In the genomic region with DNA sequence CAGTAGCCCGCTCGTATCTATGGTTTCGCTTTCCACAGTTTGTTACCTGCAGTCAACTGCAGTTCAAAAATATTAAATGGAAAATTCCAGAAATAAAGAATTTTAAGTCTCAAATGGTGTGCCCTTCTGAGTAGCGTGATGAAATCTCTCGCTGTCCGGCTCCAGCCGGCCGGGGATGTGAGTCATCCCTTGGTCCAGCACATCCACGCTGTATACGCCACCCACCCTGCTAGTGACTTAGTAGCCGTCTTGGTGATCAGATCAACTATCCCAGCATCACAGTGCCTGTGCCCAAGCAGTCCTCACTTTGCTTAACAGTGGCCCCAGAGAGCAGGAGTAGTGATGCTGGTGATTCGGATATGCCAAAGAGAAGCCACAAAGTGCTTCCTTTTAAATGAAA, we compare ENCODE assay signal across 24 cellular contexts. TPM values are rescaled to one million over a fixed set of nuclear protein-coding genes. Genes with fewer than 3 reads are reported as not detected.
"Had no signal": no experiment of that assay in that cellular context is flagged by ENCODE, and none has a peak within 500 bp of the region (broad histone marks: within the 10 kb centered on the region; RNA-seq: fewer than 3 reads in every experiment).

No MANE protein-coding gene starts in this region.

- H3K27me3 ChIP-seq: brain microvascular endothelial cell, cardiac muscle cell, Peyer's patch, SJSA1 had no signal

- ATAC-seq: activated CD8-positive, alpha-beta T cell treated with anti-CD3 and anti-CD28 coated beads, Interleukin-2, amount 10 ng/mL, durations not matched to agents 7 days and 5 days; activated naive CD4-positive, alpha-beta T cell treated with anti-CD3 and anti-CD28 coated beads, Interleukin-2, amount 50 U/mL, for 72 hours; activated naive CD8-positive, alpha-beta T cell treated with anti-CD3 and anti-CD28 coated beads, Interleukin-2, amount 50 U/mL, for 24 hours; WTC11 had no signal

- DNase-seq: activated CD4-positive, alpha-beta T cell treated with anti-CD3 and anti-CD28 coated beads for 48 hours; activated CD4-positive, alpha-beta T cell treated with anti-CD3 and anti-CD28 coated beads, Interleukin-2, amount 50 U/mL, for 4 hours; activated CD4-positive, CD25-positive, alpha-beta regulatory T cell treated with anti-CD3 and anti-CD28 coated beads, Interleukin-2, amount 50 U/mL, for 72 hours; activated CD8-positive, alpha-beta memory T cell treated with anti-CD3 and anti-CD28 coated beads, Interleukin-2, amount 50 U/mL, for 48 hours; activated CD8-positive, alpha-beta T cell treated with anti-CD3 and anti-CD28 coated beads, Interleukin-2, amount 10 ng/mL, durations not matched to agents 7 days and 5 days; activated naive CD4-positive, alpha-beta T cell treated with Interleukin-2 at 50 U/mL for 16 hours; activated naive CD8-positive, alpha-beta T cell treated with anti-CD3 and anti-CD28 coated beads, Interleukin-2, amount 50 U/mL, for 24 hours; activated T-cell treated with anti-CD3 and anti-CD28 coated beads, Interleukin-2, amount 50 U/mL, for 1 hour; amygdala; brain microvascular endothelial cell; Kasumi-1; NCI-H1105 treated with DMSO at 0.1 percent for 48 hours; NCI-H1436 treated with DMSO at 0.1 percent for 48 hours; NCI-H187; NCI-H2081; NCI-H446; NCI-H524; Peyer's patch; SHP77 had no signal

- H3K4me1 ChIP-seq: Peyer's patch, SJSA1 had no signal

- H3K27me3 Mint-ChIP-seq: activated naive CD8-positive, alpha-beta T cell treated with anti-CD3 and anti-CD28 coated beads, Interleukin-2, amount 50 U/mL, for 24 hours had no signal

- H3K4me1 Mint-ChIP-seq: activated naive CD8-positive, alpha-beta T cell treated with anti-CD3 and anti-CD28 coated beads, Interleukin-2, amount 50 U/mL, for 24 hours had no signal

- H3K4me3 Mint-ChIP-seq: activated CD8-positive, alpha-beta T cell treated with anti-CD3 and anti-CD28 coated beads, Interleukin-2, amount 10 ng/mL, durations not matched to agents 7 days and 5 days; activated naive CD8-positive, alpha-beta T cell treated with anti-CD3 and anti-CD28 coated beads, Interleukin-2, amount 50 U/mL, for 24 hours; T-helper 1 cell treated with Interleukin-12 subunit alpha and Interleukin-12 subunit beta and Interleukin-4 antibody, amounts not matched to agents 30 μg/mL and 1 μg/mL, for 36 hours; WTC11 had no signal

- H3K4me3 ChIP-seq: cardiac muscle cell, Peyer's patch, SJSA1 had no signal

- H3K27ac ChIP-seq: brain microvascular endothelial cell, cardiac muscle cell, Peyer's patch, SJSA1 had no signal

- H3K27ac Mint-ChIP-seq: activated CD8-positive, alpha-beta T cell treated with anti-CD3 and anti-CD28 coated beads, Interleukin-2, amount 10 ng/mL, durations not matched to agents 7 days and 5 days; activated naive CD4-positive, alpha-beta T cell treated with anti-CD3 and anti-CD28 coated beads, Interleukin-2, amount 50 U/mL, for 72 hours; activated naive CD8-positive, alpha-beta T cell treated with anti-CD3 and anti-CD28 coated beads, Interleukin-2, amount 50 U/mL, for 24 hours; T-helper 1 cell treated with Interleukin-12 subunit alpha and Interleukin-12 subunit beta and Interleukin-4 antibody, amounts not matched to agents 30 μg/mL and 1 μg/mL, for 36 hours; WTC11 had no signal

RNA-seq across cellular contexts. Expression of gene DPRX, which starts 53.8 kb away (rescaled TPM):
- total RNA-seq: activated CD8-positive, alpha-beta T cell treated with anti-CD3 and anti-CD28 coated beads, Interleukin-2, amount 10 ng/mL, durations not matched to agents 7 days and 5 days; activated naive CD4-positive, alpha-beta T cell treated with anti-CD3 and anti-CD28 coated beads, Interleukin-2, amount 50 U/mL, for 72 hours; cardiac muscle cell; Peyer's patch; SJSA1; WTC11 had no signal
- polyA plus RNA-seq: cardiac muscle cell had no signal
